ENCODE assay signal across 9 cellular contexts in genomic region chr10:128150551-128150950, GRCh38. TPM values are rescaled to one million over a fixed set of nuclear protein-coding genes. Genes with fewer than 3 reads are reported as not detected.
DNase-seq lines count a peak whose midpoint lies in the region.
"Had no signal": no experiment of that assay in that cellular context is flagged by ENCODE, and none has a peak within 500 bp of the region (broad histone marks: within the 10 kb centered on the region; RNA-seq: fewer than 3 reads in every experiment).

No MANE protein-coding gene starts in this region.

- H3K36me3 ChIP-seq in stomach smooth muscle (ENCODE audit: control insufficient read depth in 2 of 2, insufficient read depth in 2 of 2, low read length in 2 of 2), result no peaks in the 10 kb centered on the region

- H3K9me3 ChIP-seq in iPS-18c (ENCODE audit: control insufficient read depth, insufficient read depth, low read length), result no peaks in the 10 kb centered on the region
- no peaks in the 10 kb centered on the region for H3K9me3 ChIP-seq in stomach smooth muscle (ENCODE audit: control insufficient read depth in 2 of 2, low read length in 2 of 2)

- intact Hi-C loops in activated T-helper 1 cell treated with anti-CD3 and anti-CD28 coated beads, Interleukin-12 subunit alpha, Interleukin-12 subunit beta, Interleukin-2, Interleukin-4 antibody, amounts not matched to agents 30 ng/mL and 10 ng/mL and 1 ng/mL, durations not matched to agents 14 hours and 24 hours and 36 hours (cut with micrococcal nuclease), result loop anchor here (1.0 to 10.0 kb wide), 9 partner anchors 25 to 246 kb away; partner anchors contain the start of gene PTPRE

- H3K4me1 ChIP-seq in stomach smooth muscle (ENCODE audit: control insufficient read depth, insufficient read depth, low read length), result peaks cover 2% of the 10 kb centered on the region

- H3K27ac ChIP-seq in stomach smooth muscle (ENCODE audit: low read length), result no peak overlapping the region
- H3K27ac ChIP-seq: epithelial cell of prostate had no signal

- no peak overlapping the region for H3K27ac Mint-ChIP-seq in activated CD4-positive, alpha-beta T cell treated with anti-CD3 and anti-CD28 coated beads, Interleukin-2, amount 10 ng/mL, durations not matched to agents 7 days and 5 days
- no peak overlapping the region for H3K27ac Mint-ChIP-seq in activated T-helper 1 cell treated with anti-CD3 and anti-CD28 coated beads, Interleukin-12 subunit alpha, Interleukin-12 subunit beta, Interleukin-2, Interleukin-4 antibody, amounts not matched to agents 30 ng/mL and 10 ng/mL and 1 ng/mL, durations not matched to agents 14 hours and 24 hours and 36 hours

- H3K27me3 ChIP-seq in stomach smooth muscle (ENCODE audit: control insufficient read depth in 1 of 2, insufficient read depth in 2 of 2, low read length in 2 of 2), result peaks cover 16 to 27% of the 10 kb centered on the region in 2 donors

- H3K4me1 Mint-ChIP-seq in activated CD4-positive, alpha-beta T cell treated with anti-CD3 and anti-CD28 coated beads, Interleukin-2, amount 10 ng/mL, durations not matched to agents 7 days and 5 days, result peaks cover 9% of the 10 kb centered on the region
- peaks cover 27% of the 10 kb centered on the region for H3K4me1 Mint-ChIP-seq in activated T-helper 1 cell treated with anti-CD3 and anti-CD28 coated beads, Interleukin-12 subunit alpha, Interleukin-12 subunit beta, Interleukin-2, Interleukin-4 antibody, amounts not matched to agents 30 ng/mL and 10 ng/mL and 1 ng/mL, durations not matched to agents 14 hours and 24 hours and 36 hours (ENCODE audit: low read depth)

- H3K36me3 Mint-ChIP-seq in activated CD4-positive, alpha-beta T cell treated with anti-CD3 and anti-CD28 coated beads, Interleukin-2, amount 10 ng/mL, durations not matched to agents 7 days and 5 days (ENCODE audit: low read depth), result no peaks in the 10 kb centered on the region
- H3K36me3 Mint-ChIP-seq in activated T-helper 1 cell treated with anti-CD3 and anti-CD28 coated beads, Interleukin-12 subunit alpha, Interleukin-12 subunit beta, Interleukin-2, Interleukin-4 antibody, amounts not matched to agents 30 ng/mL and 10 ng/mL and 1 ng/mL, durations not matched to agents 14 hours and 24 hours and 36 hours (ENCODE audit: low read depth), result peaks cover under 1% of the 10 kb centered on the region

- no peak overlapping the region for H3K9ac ChIP-seq in stomach smooth muscle (ENCODE audit: low read length in 2 of 2)

- H3K9me3 Mint-ChIP-seq in activated CD4-positive, alpha-beta T cell treated with anti-CD3 and anti-CD28 coated beads, Interleukin-2, amount 10 ng/mL, durations not matched to agents 7 days and 5 days, result peaks cover 5% of the 10 kb centered on the region
- peaks cover 5% of the 10 kb centered on the region for H3K9me3 Mint-ChIP-seq in activated T-helper 1 cell treated with anti-CD3 and anti-CD28 coated beads, Interleukin-12 subunit alpha, Interleukin-12 subunit beta, Interleukin-2, Interleukin-4 antibody, amounts not matched to agents 30 ng/mL and 10 ng/mL and 1 ng/mL, durations not matched to agents 14 hours and 24 hours and 36 hours

- peaks cover 16% of the 10 kb centered on the region for H3K27me3 Mint-ChIP-seq in activated CD4-positive, alpha-beta T cell treated with anti-CD3 and anti-CD28 coated beads, Interleukin-2, amount 10 ng/mL, durations not matched to agents 7 days and 5 days
- H3K27me3 Mint-ChIP-seq in activated T-helper 1 cell treated with anti-CD3 and anti-CD28 coated beads, Interleukin-12 subunit alpha, Interleukin-12 subunit beta, Interleukin-2, Interleukin-4 antibody, amounts not matched to agents 30 ng/mL and 10 ng/mL and 1 ng/mL, durations not matched to agents 14 hours and 24 hours and 36 hours (ENCODE audit: insufficient read depth), result peaks cover 28% of the 10 kb centered on the region

- CTCF ChIA-PET in activated CD4-positive, alpha-beta T cell treated with anti-CD3 and anti-CD28 coated beads, Interleukin-2, amount 10 ng/mL, durations not matched to agents 7 days and 5 days (lab: Charles Lee), result interaction anchor here (0.9 to 1.9 kb wide), 14 partner anchors 10 to 244 kb away, joined by 3 to 9 read pairs (median 4); partner anchors contain the start of genes MKI67 and PTPRE

- H3K4me3 Mint-ChIP-seq in activated CD4-positive, alpha-beta T cell treated with anti-CD3 and anti-CD28 coated beads, Interleukin-2, amount 10 ng/mL, durations not matched to agents 7 days and 5 days, result peak overlapping the region; percentile 63
- peak overlapping the region; percentile 76 for H3K4me3 Mint-ChIP-seq in activated T-helper 1 cell treated with anti-CD3 and anti-CD28 coated beads, Interleukin-12 subunit alpha, Interleukin-12 subunit beta, Interleukin-2, Interleukin-4 antibody, amounts not matched to agents 30 ng/mL and 10 ng/mL and 1 ng/mL, durations not matched to agents 14 hours and 24 hours and 36 hours

- DNase-seq in activated CD4-positive, alpha-beta T cell treated with anti-CD3 and anti-CD28 coated beads, Interleukin-2, amount 10 ng/mL, durations not matched to agents 7 days and 5 days, result no peak
- no peak for DNase-seq in activated CD4-positive, alpha-beta T cell treated with anti-CD3 and anti-CD28 coated beads for 4 hours
- no peak for DNase-seq in activated T-helper 1 cell treated with anti-CD3 and anti-CD28 coated beads, Interleukin-12 subunit alpha, Interleukin-12 subunit beta, Interleukin-2, Interleukin-4 antibody, amounts not matched to agents 30 ng/mL and 10 ng/mL and 1 ng/mL, durations not matched to agents 14 hours and 24 hours and 36 hours (ENCODE audit: low spot score)
- DNase-seq in pons (ENCODE audit: low spot score) (no peak), NCI-H1930 (lab: John Stamatoyannopoulos, UW) (no peak), mesenteric fat pad (ENCODE audit: low spot score) (no peak)

- H3K4me3 ChIP-seq in iPS-18c (ENCODE audit: insufficient read depth, low read depth, low read length) (peak overlapping the region; percentile 71), stomach smooth muscle (ENCODE audit: low read length in 2 of 2) (peak overlapping the region; percentile 36 to 52)

- POLR2A ChIA-PET in activated CD4-positive, alpha-beta T cell treated with anti-CD3 and anti-CD28 coated beads, Interleukin-2, amount 10 ng/mL, durations not matched to agents 7 days and 5 days (lab: Charles Lee), result no interaction called here

RNA-seq across cellular contexts. Expression of gene MKI67, which starts 24.3 kb away (rescaled TPM):
- total RNA-seq in activated CD4-positive, alpha-beta T cell treated with anti-CD3 and anti-CD28 coated beads, Interleukin-2, amount 10 ng/mL, durations not matched to agents 7 days and 5 days, result 100 to 1,000 TPM; 328 to 345 TPM
- 141 and 159 TPM in 2 replicates for total RNA-seq in activated T-helper 1 cell treated with anti-CD3 and anti-CD28 coated beads, Interleukin-12 subunit alpha, Interleukin-12 subunit beta, Interleukin-2, Interleukin-4 antibody, amounts not matched to agents 30 ng/mL and 10 ng/mL and 1 ng/mL, durations not matched to agents 14 hours and 24 hours and 36 hours
- 0.39 TPM for total RNA-seq in mesenteric fat pad

Comparison
In these comparisons a context has a peak if more than half of its experiments do, and no peak if none do; other contexts are left out.
1. RNA of gene MKI67, which starts 24.3 kb away (total RNA-seq): 328 to 345 TPM in activated CD4-positive, alpha-beta T cell treated with anti-CD3 and anti-CD28 coated beads, Interleukin-2, amount 10 ng/mL, durations not matched to agents 7 days and 5 days and 141 to 159 TPM in activated T-helper 1 cell treated with anti-CD3 and anti-CD28 coated beads, Interleukin-12 subunit alpha, Interleukin-12 subunit beta, Interleukin-2, Interleukin-4 antibody, amounts not matched to agents 30 ng/mL and 10 ng/mL and 1 ng/mL, durations not matched to agents 14 hours and 24 hours and 36 hours; 0.39 TPM in mesenteric fat pad (single experiment); every median in the first group is over 100 times any median in the second.